ENCODE assay signal across 19 cellular contexts in genomic region chr17:66353937-66354401, GRCh38. TPM values are rescaled to one million over a fixed set of nuclear protein-coding genes. Genes with fewer than 3 reads are reported as not detected.
A peak's percentile ranks its signal among the peaks of the same experiment; 100 is the strongest.
DNase-seq lines count a peak whose midpoint lies in the region; FAIRE-seq and TF ChIP-seq lines count a peak whose summit lies in the region.
"Had no signal": no experiment of that assay in that cellular context is flagged by ENCODE, and none has a peak within 500 bp of the region (broad histone marks: within the 10 kb centered on the region; RNA-seq: fewer than 3 reads in every experiment).

No MANE protein-coding gene starts in this region.

- H3K27ac Mint-ChIP-seq in Calu3 (ENCODE audit: unreplicated experiment) (peak overlapping the region; percentile 87), chondrocyte (ENCODE audit: unreplicated experiment) (peak overlapping the region; percentile 17), osteocyte (ENCODE audit: unreplicated experiment) (peak overlapping the region; percentile 84)
- H3K27ac Mint-ChIP-seq: effector memory CD8-positive, alpha-beta T cell had no signal

- no peaks in the 10 kb centered on the region for H3K36me3 ChIP-seq in SJCRH30
- H3K36me3 ChIP-seq: heart right ventricle, stomach had no signal

- H3K27ac ChIP-seq in SJCRH30, result no peak overlapping the region
- H3K27ac ChIP-seq: body of pancreas, heart right ventricle, SK-N-MC, stomach had no signal

- H3K9me3 ChIP-seq in SJCRH30 (replicated peaks), result no peaks in the 10 kb centered on the region
- H3K9me3 ChIP-seq: body of pancreas, heart right ventricle, stomach had no signal

- peaks cover 77% of the 10 kb centered on the region for H3K4me1 Mint-ChIP-seq in Calu3 (ENCODE audit: low read depth, unreplicated experiment)
- peaks cover 56% of the 10 kb centered on the region for H3K4me1 Mint-ChIP-seq in chondrocyte (ENCODE audit: low read depth)
- peaks cover 70% of the 10 kb centered on the region for H3K4me1 Mint-ChIP-seq in osteocyte (ENCODE audit: unreplicated experiment)

- H3K4me3 Mint-ChIP-seq in Calu3 (ENCODE audit: low read depth, unreplicated experiment) (peak overlapping the region; percentile 24), chondrocyte (ENCODE audit: unreplicated experiment) (no peak overlapping the region), osteocyte (ENCODE audit: unreplicated experiment) (peak overlapping the region; percentile 49)
- H3K4me3 Mint-ChIP-seq: CD4-positive, CD25-positive, alpha-beta regulatory T cell; effector memory CD8-positive, alpha-beta T cell had no signal

- H3K4me3 ChIP-seq in SJCRH30, result no peak overlapping the region
- H3K4me3 ChIP-seq: body of pancreas, heart right ventricle, SK-N-MC, stomach had no signal

- H3K27me3 Mint-ChIP-seq in Calu3 (ENCODE audit: unreplicated experiment) (no peaks in the 10 kb centered on the region), chondrocyte (ENCODE audit: low read depth) (no peaks in the 10 kb centered on the region), osteocyte (ENCODE audit: unreplicated experiment) (no peaks in the 10 kb centered on the region)
- H3K27me3 Mint-ChIP-seq: CD4-positive, CD25-positive, alpha-beta regulatory T cell; effector memory CD8-positive, alpha-beta T cell had no signal

- TF ChIP-seq CTCF in Calu3 (IDR thresholded peaks at IDR 0.05; ENCODE audit: unreplicated experiment) (no peak), chondrocyte (IDR thresholded peaks at IDR 0.05) (no peak), osteocyte (IDR thresholded peaks at IDR 0.05) (no peak), D721Med (IDR thresholded peaks at IDR 0.05; ENCODE audit: insufficient read depth, missing control alignments) (no peak)

- no peaks in the 10 kb centered on the region for H3K27me3 ChIP-seq in SJCRH30
- H3K27me3 ChIP-seq: body of pancreas, heart right ventricle, stomach had no signal

- FAIRE-seq in D721Med (lab: Jason Lieb, UNC), result no peak
- FAIRE-seq: TTC549 had no signal

- DNase-seq in Calu3 (no peak), LHCN-M2 (ENCODE audit: low read depth) (peak; percentile 32), chondrocyte (ENCODE audit: low spot score) (no peak), osteocyte (ENCODE audit: extremely low spot score, unreplicated experiment) (no peak), SJCRH30 (no peak), DMS153 treated with DMSO at 0.1 percent for 48 hours (lab: John Stamatoyannopoulos, UW; ENCODE audit: unreplicated experiment) (no peak), D721Med (ENCODE audit: insufficient read length, low spot score) (no peak)
- no peak for DNase-seq in NK-92 treated with Interleukin-12 subunit alpha and Interleukin-12 subunit beta, amount 100 ng/mL, for 24 hours (lab: John Stamatoyannopoulos, UW)
- DNase-seq: body of pancreas; CD4-positive, CD25-positive, alpha-beta regulatory T cell; effector memory CD8-positive, alpha-beta T cell; heart right ventricle; KBM-7; midbrain; NCI-H1436 treated with DMSO at 0.1 percent for 48 hours; nucleus accumbens; stomach had no signal

- H3K9me3 Mint-ChIP-seq in Calu3 (ENCODE audit: low read depth, unreplicated experiment) (no peaks in the 10 kb centered on the region), chondrocyte (ENCODE audit: low read depth) (no peaks in the 10 kb centered on the region), osteocyte (ENCODE audit: unreplicated experiment) (no peaks in the 10 kb centered on the region)
- H3K9me3 Mint-ChIP-seq: CD4-positive, CD25-positive, alpha-beta regulatory T cell; effector memory CD8-positive, alpha-beta T cell had no signal

- intact Hi-C loops in Calu3 (cut with micrococcal nuclease; ENCODE audit: unreplicated experiment), result loop anchor here (5.0 kb wide), 1 partner anchor 33 kb away; no protein-coding TSS in a partner anchor

- H3K36me3 Mint-ChIP-seq in Calu3 (ENCODE audit: insufficient read depth, unreplicated experiment), result peaks cover 25% of the 10 kb centered on the region
- H3K36me3 Mint-ChIP-seq in chondrocyte (ENCODE audit: low read depth), result no peaks in the 10 kb centered on the region
- H3K36me3 Mint-ChIP-seq in osteocyte (ENCODE audit: unreplicated experiment), result no peaks in the 10 kb centered on the region
- H3K36me3 Mint-ChIP-seq: CD4-positive, CD25-positive, alpha-beta regulatory T cell had no signal

- CTCF ChIA-PET in Calu3 (lab: Charles Lee), result interaction anchor here (0.5 to 0.7 kb wide), 2 partner anchors 50 to 161 kb away, joined by 3 read pairs; no protein-coding TSS in a partner anchor

- BruUV-seq in Calu3 (replicated peaks; lab: Mats Ljungman, UMichigan), result no TSS peak

- peaks cover 24% of the 10 kb centered on the region for H3K4me1 ChIP-seq in SJCRH30

RNA-seq across cellular contexts. Expression of gene PRKCA, which starts 51.6 kb away (rescaled TPM):
- total RNA-seq in Calu3 (2022), result 126 TPM in 2 replicates
- total RNA-seq in LHCN-M2 (2014; rRNA removed), result 24.0 and 26.8 TPM in 2 replicates
- polyA plus RNA-seq in LHCN-M2 (2012), result 20.3 TPM
- total RNA-seq in chondrocyte, result 51.5 to 83.1 TPM (median 54.1 TPM) in 3 replicates
- 80.1 and 82.9 TPM in 2 replicates for total RNA-seq in osteocyte
- total RNA-seq in SJCRH30 (2014; rRNA removed; shearing (Covaris generic)), result 24.7 and 25.6 TPM in 2 replicates

Comparison
In these comparisons a context has a peak if more than half of its experiments do, and no peak if none do; other contexts are left out.
1. H3K27ac Mint-ChIP-seq: peak in every context shown above with its lines; median percentile 87 in Calu3; 84 in osteocyte; 17 in chondrocyte.